In genomic region chr16:87938412-87938949, GRCh38 we compare ENCODE assay signal across 17 cellular contexts. TPM values are rescaled to one million over a fixed set of nuclear protein-coding genes. Genes with fewer than 3 reads are reported as not detected.
DNase-seq lines count a peak whose midpoint lies in the region; ATAC-seq, FAIRE-seq and TF ChIP-seq lines count a peak whose summit lies in the region.
"Had no signal": no experiment of that assay in that cellular context is flagged by ENCODE, and none has a peak within 500 bp of the region (broad histone marks: within the 10 kb centered on the region; RNA-seq: fewer than 3 reads in every experiment).

No MANE protein-coding gene starts in this region.

- in situ Hi-C loops in HepG2 (cut with HindIII; ENCODE audit: extremely low pct_ligation_motif_present, low pct_unique_long_range_greater_than_20kb): no loop called here

- no peak for TF ChIP-seq CTCF in HepG2 (CRISPR knock-in tag; IDR thresholded peaks at IDR 0.05)
- TF ChIP-seq CTCF in right lobe of liver (IDR thresholded peaks at IDR 0.05): no peak

- no peak for TF ChIP-seq EP300 in HepG2 (IDR thresholded peaks at IDR 0.05; ENCODE audit: low read depth in 2 of 2, low read length in 2 of 2)
- no peak for TF ChIP-seq EP300 in HepG2 (CRISPR knock-in tag; IDR thresholded peaks at IDR 0.05; ENCODE audit: borderline replicate concordance)

- no peak overlapping the region for H3K4me2 ChIP-seq in HepG2 (ENCODE audit: low read depth, low read length)
- H3K4me2 ChIP-seq: BLaER1 had no signal

- peaks cover 29% of the 10 kb centered on the region for H3K79me2 ChIP-seq in HepG2 (ENCODE audit: insufficient read depth, low read length)

- no peaks in the 10 kb centered on the region; a peak in 1 of 5 replicates for H3K27me3 ChIP-seq in HepG2 (ENCODE audit: control insufficient read depth in 1 of 2, insufficient read depth in 2 of 2, low read length in 2 of 2)
- H3K27me3 ChIP-seq in right lobe of liver: no peaks in the 10 kb centered on the region
- H3K27me3 ChIP-seq in right cardiac atrium (ENCODE audit: control insufficient read depth, insufficient read depth): no peaks in the 10 kb centered on the region
- H3K27me3 ChIP-seq: BLaER1 had no signal

- WGBS in HepG2 (ENCODE audit: low lambda C conversion rate): 78% methylated on average over 4 of the region's 4 CpGs
- whole genome bisulfite sequencing in right lobe of liver (ENCODE audit: insufficient coverage, low coverage, low lambda C conversion rate, missing lambda C conversion rate): 95% methylated on average over 2 of the region's 4 CpGs
- WGBS in right cardiac atrium: 95% methylated on average over 4 of the region's 4 CpGs

- H4K20me1 ChIP-seq in HepG2 (ENCODE audit: insufficient read depth, low read length): peaks cover 16% of the 10 kb centered on the region; the same call in 1 of the 2 replicates
- H4K20me1 ChIP-seq: BLaER1 had no signal

- H3K4me1 Mint-ChIP-seq in activated CD4-positive, alpha-beta T cell treated with anti-CD3 and anti-CD28 coated beads for 36 hours: peaks cover 5% of the 10 kb centered on the region
- H3K4me1 Mint-ChIP-seq in activated CD4-positive, alpha-beta T cell treated with anti-CD3 and anti-CD28 coated beads, Interleukin-2, amount 10 ng/mL, durations not matched to agents 7 days and 5 days: no peaks in the 10 kb centered on the region
- H3K4me1 Mint-ChIP-seq in activated T-helper 17 cell treated with anti-CD3 and anti-CD28 coated beads, Interleukin-2, amount 50 U/mL, for 72 hours: peaks cover 6% of the 10 kb centered on the region
- H3K4me1 Mint-ChIP-seq: CD8-positive, alpha-beta memory T cell had no signal

- no peak overlapping the region for H3K4me3 Mint-ChIP-seq in activated CD4-positive, alpha-beta T cell treated with anti-CD3 and anti-CD28 coated beads for 36 hours
- H3K4me3 Mint-ChIP-seq in activated CD4-positive, alpha-beta T cell treated with anti-CD3 and anti-CD28 coated beads, Interleukin-2, amount 10 ng/mL, durations not matched to agents 7 days and 5 days: no peak overlapping the region
- no peak overlapping the region for H3K4me3 Mint-ChIP-seq in activated T-helper 17 cell treated with anti-CD3 and anti-CD28 coated beads, Interleukin-2, amount 50 U/mL, for 72 hours
- H3K4me3 Mint-ChIP-seq: CD8-positive, alpha-beta memory T cell had no signal

- H3K27ac ChIP-seq in HepG2 (ENCODE audit: extremely low read length, insufficient read depth, low read length): no peak overlapping the region
- H3K27ac ChIP-seq in right lobe of liver: no peak overlapping the region
- no peak overlapping the region for H3K27ac ChIP-seq in right cardiac atrium (ENCODE audit: low read length)
- H3K27ac ChIP-seq: BLaER1 had no signal

- FAIRE-seq in HepG2 (lab: Jason Lieb, UNC): no peak
- FAIRE-seq: GM18507 had no signal

- H3K9me3 Mint-ChIP-seq in activated CD4-positive, alpha-beta T cell treated with anti-CD3 and anti-CD28 coated beads for 36 hours (ENCODE audit: low read depth): peaks cover 4% of the 10 kb centered on the region
- peaks cover 4% of the 10 kb centered on the region for H3K9me3 Mint-ChIP-seq in activated CD4-positive, alpha-beta T cell treated with anti-CD3 and anti-CD28 coated beads, Interleukin-2, amount 10 ng/mL, durations not matched to agents 7 days and 5 days
- H3K9me3 Mint-ChIP-seq in activated T-helper 17 cell treated with anti-CD3 and anti-CD28 coated beads, Interleukin-2, amount 50 U/mL, for 72 hours: peaks cover 5% of the 10 kb centered on the region
- H3K9me3 Mint-ChIP-seq: CD8-positive, alpha-beta memory T cell had no signal

- H3K27ac Mint-ChIP-seq in activated CD4-positive, alpha-beta T cell treated with anti-CD3 and anti-CD28 coated beads for 36 hours: no peak overlapping the region
- no peak overlapping the region for H3K27ac Mint-ChIP-seq in activated CD4-positive, alpha-beta T cell treated with anti-CD3 and anti-CD28 coated beads, Interleukin-2, amount 10 ng/mL, durations not matched to agents 7 days and 5 days
- H3K27ac Mint-ChIP-seq in activated T-helper 17 cell treated with anti-CD3 and anti-CD28 coated beads, Interleukin-2, amount 50 U/mL, for 72 hours: peak overlapping the region; percentile 42

- H3K27me3 Mint-ChIP-seq in activated CD4-positive, alpha-beta T cell treated with anti-CD3 and anti-CD28 coated beads for 36 hours: no peaks in the 10 kb centered on the region
- H3K27me3 Mint-ChIP-seq in activated CD4-positive, alpha-beta T cell treated with anti-CD3 and anti-CD28 coated beads, Interleukin-2, amount 10 ng/mL, durations not matched to agents 7 days and 5 days: peaks cover 4% of the 10 kb centered on the region
- H3K27me3 Mint-ChIP-seq in activated T-helper 17 cell treated with anti-CD3 and anti-CD28 coated beads, Interleukin-2, amount 50 U/mL, for 72 hours: no peaks in the 10 kb centered on the region
- H3K27me3 Mint-ChIP-seq: CD8-positive, alpha-beta memory T cell had no signal

- no TSS peak for BruUV-seq in HepG2 (replicated peaks; lab: Mats Ljungman, UMichigan)

- H3K9me3 ChIP-seq in HepG2 (ENCODE audit: low read length): no peaks in the 10 kb centered on the region
- H3K9me3 ChIP-seq in right lobe of liver: no peaks in the 10 kb centered on the region
- H3K9me3 ChIP-seq in right cardiac atrium (ENCODE audit: control insufficient read depth, low read length): no peaks in the 10 kb centered on the region
- H3K9me3 ChIP-seq: BLaER1, Caco-2 had no signal

- no peak overlapping the region for H2AFZ ChIP-seq in HepG2 (ENCODE audit: low read length)

- H3K4me3 ChIP-seq in HepG2 (replicated peaks in 1 of 3; ENCODE audit: insufficient read depth in 1 of 3, low read depth in 2 of 3, low read length in 3 of 3): no peak overlapping the region
- no peak overlapping the region for H3K4me3 ChIP-seq in right lobe of liver
- H3K4me3 ChIP-seq in right cardiac atrium (ENCODE audit: low read length): no peak overlapping the region
- H3K4me3 ChIP-seq: BLaER1 had no signal

- ATAC-seq in activated CD4-positive, alpha-beta T cell treated with anti-CD3 and anti-CD28 coated beads for 36 hours: peak; percentile 30
- no peak for ATAC-seq in HepG2
- ATAC-seq in right lobe of liver: no peak
- ATAC-seq in activated T-helper 17 cell treated with anti-CD3 and anti-CD28 coated beads, Interleukin-2, amount 50 U/mL, for 72 hours (replicated peaks): peak; percentile 93
- ATAC-seq in right cardiac atrium: no peak

- POLR2A ChIA-PET in activated CD4-positive, alpha-beta T cell treated with anti-CD3 and anti-CD28 coated beads for 36 hours (lab: Charles Lee): no interaction called here
- POLR2A ChIA-PET in activated CD4-positive, alpha-beta T cell treated with anti-CD3 and anti-CD28 coated beads, Interleukin-2, amount 10 ng/mL, durations not matched to agents 7 days and 5 days (lab: Charles Lee): no interaction called here
- POLR2A ChIA-PET in HepG2 (lab: Yijun Ruan, JAX): interaction anchor here (6.5 kb wide), 1 partner anchor 12 kb away, joined by 110 read pairs; the partner anchor contains the start of gene BANP

- no peaks in the 10 kb centered on the region for H3K36me3 Mint-ChIP-seq in activated CD4-positive, alpha-beta T cell treated with anti-CD3 and anti-CD28 coated beads for 36 hours (ENCODE audit: low read depth)
- no peaks in the 10 kb centered on the region for H3K36me3 Mint-ChIP-seq in activated CD4-positive, alpha-beta T cell treated with anti-CD3 and anti-CD28 coated beads, Interleukin-2, amount 10 ng/mL, durations not matched to agents 7 days and 5 days (ENCODE audit: low read depth)
- no peaks in the 10 kb centered on the region for H3K36me3 Mint-ChIP-seq in activated T-helper 17 cell treated with anti-CD3 and anti-CD28 coated beads, Interleukin-2, amount 50 U/mL, for 72 hours (ENCODE audit: low read depth)

- peaks cover 61% of the 10 kb centered on the region for H3K4me1 ChIP-seq in HepG2 (ENCODE audit: insufficient read depth, low read length)
- H3K4me1 ChIP-seq in right lobe of liver: peaks cover 0 to 9% (median under 1%) of the 10 kb centered on the region in 4 donors
- no peaks in the 10 kb centered on the region for H3K4me1 ChIP-seq in right cardiac atrium (ENCODE audit: control insufficient read depth, insufficient read depth, low read length)

- CTCF ChIA-PET in activated CD4-positive, alpha-beta T cell treated with anti-CD3 and anti-CD28 coated beads for 36 hours (lab: Charles Lee): interaction anchor here (0.7 kb wide), 1 partner anchor 165 kb away, joined by 3 read pairs; no protein-coding TSS in a partner anchor
- CTCF ChIA-PET in activated CD4-positive, alpha-beta T cell treated with anti-CD3 and anti-CD28 coated beads, Interleukin-2, amount 10 ng/mL, durations not matched to agents 7 days and 5 days (lab: Charles Lee): no interaction called here
- CTCF ChIA-PET in HepG2 (lab: Yijun Ruan, JAX; ENCODE audit: low intra/inter-chr PET ratio, low total read pairs): no interaction called here

- no peak for TF ChIP-seq RAD21 in HepG2 (CRISPR knock-in tag; IDR thresholded peaks at IDR 0.05)

- intact Hi-C loops in activated CD4-positive, alpha-beta T cell treated with anti-CD3 and anti-CD28 coated beads for 36 hours (cut with DNase I, micrococcal nuclease): loop anchor here in 1 of 2 experiments (2.0 kb wide), 1 partner anchor 308 kb away; no protein-coding TSS in a partner anchor
- intact Hi-C loops in HepG2 (cut with micrococcal nuclease; ENCODE audit: unreplicated experiment) (no loop called here), right lobe of liver (cut with DNase I) (no loop called here), right cardiac atrium (cut with DNase I) (no loop called here)

- H3K36me3 ChIP-seq in HepG2 (replicated peaks in 1 of 2; ENCODE audit: control insufficient read depth in 1 of 2, insufficient read depth in 2 of 2, low read length in 2 of 2) (no peaks in the 10 kb centered on the region), right lobe of liver (no peaks in the 10 kb centered on the region)
- H3K36me3 ChIP-seq: BLaER1 had no signal

- TF ChIP-seq POLR2A in HepG2 (IDR thresholded peaks at IDR 0.05; ENCODE audit: insufficient read depth in 1 of 2, low read depth in 2 of 2, low read length in 2 of 2): no peak
- TF ChIP-seq POLR2A in right lobe of liver (IDR thresholded peaks at IDR 0.05): no peak

- no peak for DNase-seq in activated CD4-positive, alpha-beta T cell treated with anti-CD3 and anti-CD28 coated beads for 36 hours
- no peak for DNase-seq in activated CD4-positive, alpha-beta T cell treated with anti-CD3 and anti-CD28 coated beads, Interleukin-2, amount 10 ng/mL, durations not matched to agents 7 days and 5 days
- DNase-seq in HepG2 (ENCODE audit: low spot score) (no peak), right lobe of liver (no peak), NCI-H748 (lab: John Stamatoyannopoulos, UW; ENCODE audit: unreplicated experiment) (no peak), right cardiac atrium (no peak)
- DNase-seq: 8988T; AML-193; Caco-2; CD8-positive, alpha-beta memory T cell; HCEC 1CT had no signal

- H3K9ac ChIP-seq in HepG2 (ENCODE audit: insufficient read depth, low read depth, low read length): no peak overlapping the region
- H3K9ac ChIP-seq: BLaER1 had no signal

RNA-seq across cellular contexts. Expression of gene CA5A, which starts 2.2 kb away (rescaled TPM):
- not detected for total RNA-seq in activated CD4-positive, alpha-beta T cell treated with anti-CD3 and anti-CD28 coated beads for 36 hours
- total RNA-seq in activated CD4-positive, alpha-beta T cell treated with anti-CD3 and anti-CD28 coated beads, Interleukin-2, amount 10 ng/mL, durations not matched to agents 7 days and 5 days: not detected
- total RNA-seq in HepG2 (2016; rRNA removed; fragmentation: Illumina TruSeq; extraction: Trizol): 85.7 and 106 TPM in 2 replicates
- total RNA-seq in HepG2 (2016; cell fraction: cytosol; rRNA removed; fragmentation: Illumina TruSeq; extraction: Trizol; ENCODE audit: low read depth): 32.7 and 37.9 TPM in 2 replicates
- total RNA-seq in HepG2 (2016; cell fraction: insoluble cytoplasmic fraction; rRNA removed; fragmentation: Illumina TruSeq; extraction: Trizol): 85.8 and 97.2 TPM in 2 replicates
- 29.8 and 38.9 TPM in 2 replicates for total RNA-seq in HepG2 (2016; cell fraction: membrane; rRNA removed; fragmentation: Illumina TruSeq; extraction: Trizol)
- 97.3 and 115 TPM in 2 replicates for total RNA-seq in HepG2 (2016; cell fraction: nucleus; rRNA removed; fragmentation: Illumina TruSeq; extraction: Trizol)
- polyA plus RNA-seq in HepG2 (2011; rRNA removed): 66.8 and 70.0 TPM in 2 replicates
- polyA plus RNA-seq in HepG2 (2011; cell fraction: cytosol; rRNA removed): 69.7 and 71.1 TPM in 2 replicates
- 186 and 199 TPM in 2 replicates for polyA plus RNA-seq in HepG2 (2011; cell fraction: nucleus; rRNA removed)
- polyA plus RNA-seq in HepG2 (2012): 44.2 and 48.2 TPM in 2 replicates
- polyA plus RNA-seq in HepG2 (2016; cell fraction: cytosol; fragmentation: Illumina TruSeq; extraction: Trizol; ENCODE audit: low read depth): 21.5 and 23.0 TPM in 2 replicates
- polyA plus RNA-seq in HepG2 (2016; cell fraction: insoluble cytoplasmic fraction; fragmentation: Illumina TruSeq; extraction: Trizol; ENCODE audit: low read depth): 68.8 and 71.9 TPM in 2 replicates
- polyA plus RNA-seq in HepG2 (2016; cell fraction: membrane; fragmentation: Illumina TruSeq; extraction: Trizol; ENCODE audit: low read depth): 18.4 and 18.5 TPM in 2 replicates
- 127 and 130 TPM in 2 replicates for polyA plus RNA-seq in HepG2 (2016; cell fraction: nucleus; fragmentation: Illumina TruSeq; extraction: Trizol; ENCODE audit: insufficient read depth, low read depth)
- polyA minus RNA-seq in HepG2 (2011; rRNA and poly(A)+ RNA removed; ENCODE audit: low replicate concordance): 132 TPM in 1 of 2 replicates, not detected in the other
- polyA minus RNA-seq in HepG2 (2011; cell fraction: cytosol; rRNA and poly(A)+ RNA removed): 12.6 and 15.9 TPM in 2 replicates
- polyA minus RNA-seq in HepG2 (2011; cell fraction: nucleus; rRNA and poly(A)+ RNA removed): 114 and 132 TPM in 2 replicates
- total RNA-seq in right lobe of liver: 10 to 100 TPM; 26.5 to 59.6 (median 30.2) TPM
- total RNA-seq in activated T-helper 17 cell treated with anti-CD3 and anti-CD28 coated beads, Interleukin-2, amount 50 U/mL, for 72 hours: not detected
- total RNA-seq in right cardiac atrium: not detected
- not detected for polyA plus RNA-seq in right cardiac atrium
- total RNA-seq: CD8-positive, alpha-beta memory T cell; Daoy; H4; HT-29 had no signal
- polyA plus RNA-seq: CD8-positive, alpha-beta memory T cell had no signal

RNA-seq across cellular contexts. Expression of gene BANP, which starts 12.8 kb away (rescaled TPM):
- 10 to 100 TPM; 35.2 to 36.1 TPM for total RNA-seq in activated CD4-positive, alpha-beta T cell treated with anti-CD3 and anti-CD28 coated beads for 36 hours
- 10 to 100 TPM; 43.2 to 45.5 TPM for total RNA-seq in activated CD4-positive, alpha-beta T cell treated with anti-CD3 and anti-CD28 coated beads, Interleukin-2, amount 10 ng/mL, durations not matched to agents 7 days and 5 days
- total RNA-seq in HepG2 (2016; rRNA removed; fragmentation: Illumina TruSeq; extraction: Trizol) (13.0 and 20.2 TPM in 2 replicates), right lobe of liver (10 to 100 TPM; 11.2 to 20.7 (median 18.8) TPM), right cardiac atrium (10 to 100 TPM; 15.6 to 18.1 (median 17.4) TPM)
- 63.3 and 63.4 TPM in 2 replicates for total RNA-seq in HepG2 (2016; cell fraction: cytosol; rRNA removed; fragmentation: Illumina TruSeq; extraction: Trizol; ENCODE audit: low read depth)
- 11.2 and 21.0 TPM in 2 replicates for total RNA-seq in HepG2 (2016; cell fraction: insoluble cytoplasmic fraction; rRNA removed; fragmentation: Illumina TruSeq; extraction: Trizol)
- total RNA-seq in HepG2 (2016; cell fraction: membrane; rRNA removed; fragmentation: Illumina TruSeq; extraction: Trizol): 26.8 and 28.3 TPM in 2 replicates
- total RNA-seq in HepG2 (2016; cell fraction: nucleus; rRNA removed; fragmentation: Illumina TruSeq; extraction: Trizol): 25.5 and 26.4 TPM in 2 replicates
- polyA plus RNA-seq in HepG2 (2011; rRNA removed) (23.8 and 24.6 TPM in 2 replicates), right cardiac atrium (9.0 TPM)
- 21.1 and 26.1 TPM in 2 replicates for polyA plus RNA-seq in HepG2 (2011; cell fraction: cytosol; rRNA removed)
- polyA plus RNA-seq in HepG2 (2011; cell fraction: nucleus; rRNA removed): 58.9 and 72.7 TPM in 2 replicates
- polyA plus RNA-seq in HepG2 (2012): 16.2 and 18.3 TPM in 2 replicates
- 6.1 and 6.3 TPM in 2 replicates for polyA plus RNA-seq in HepG2 (2016; cell fraction: cytosol; fragmentation: Illumina TruSeq; extraction: Trizol; ENCODE audit: low read depth)
- 10.3 and 13.0 TPM in 2 replicates for polyA plus RNA-seq in HepG2 (2016; cell fraction: insoluble cytoplasmic fraction; fragmentation: Illumina TruSeq; extraction: Trizol; ENCODE audit: low read depth)
- 7.4 and 8.4 TPM in 2 replicates for polyA plus RNA-seq in HepG2 (2016; cell fraction: membrane; fragmentation: Illumina TruSeq; extraction: Trizol; ENCODE audit: low read depth)
- 24.7 and 27.2 TPM in 2 replicates for polyA plus RNA-seq in HepG2 (2016; cell fraction: nucleus; fragmentation: Illumina TruSeq; extraction: Trizol; ENCODE audit: insufficient read depth, low read depth)
- polyA minus RNA-seq in HepG2 (2011; rRNA and poly(A)+ RNA removed; ENCODE audit: low replicate concordance): 44.9 and 76.3 TPM in 2 replicates
- 24.6 and 25.1 TPM in 2 replicates for polyA minus RNA-seq in HepG2 (2011; cell fraction: cytosol; rRNA and poly(A)+ RNA removed)
- 76.5 and 78.6 TPM in 2 replicates for polyA minus RNA-seq in HepG2 (2011; cell fraction: nucleus; rRNA and poly(A)+ RNA removed)
- 10 to 100 TPM; 46.4 to 85.9 TPM for total RNA-seq in activated T-helper 17 cell treated with anti-CD3 and anti-CD28 coated beads, Interleukin-2, amount 50 U/mL, for 72 hours

Comparison
In these comparisons a context has a peak if more than half of its experiments do, and no peak if none do; other contexts are left out.
1. ATAC-seq: peak in activated CD4-positive, alpha-beta T cell treated with anti-CD3 and anti-CD28 coated beads for 36 hours (single experiment) and activated T-helper 17 cell treated with anti-CD3 and anti-CD28 coated beads, Interleukin-2, amount 50 U/mL, for 72 hours (single experiment); none in HepG2 (single experiment), right lobe of liver (0 of 4) and right cardiac atrium (0 of 2).
2. RNA of gene CA5A, which starts 2.2 kb away (total RNA-seq): 29.8 to 115 TPM in HepG2 and 26.5 to 59.6 TPM in right lobe of liver; not detected in activated CD4-positive, alpha-beta T cell treated with anti-CD3 and anti-CD28 coated beads, Interleukin-2, amount 10 ng/mL, durations not matched to agents 7 days and 5 days, not detected in activated CD4-positive, alpha-beta T cell treated with anti-CD3 and anti-CD28 coated beads for 36 hours, not detected in activated T-helper 17 cell treated with anti-CD3 and anti-CD28 coated beads, Interleukin-2, amount 50 U/mL, for 72 hours and not detected in right cardiac atrium; every median in the first group is over 10 times any median in the second.